Comparison of ENCODE assay signal across 17 cellular contexts in the genomic region with DNA sequence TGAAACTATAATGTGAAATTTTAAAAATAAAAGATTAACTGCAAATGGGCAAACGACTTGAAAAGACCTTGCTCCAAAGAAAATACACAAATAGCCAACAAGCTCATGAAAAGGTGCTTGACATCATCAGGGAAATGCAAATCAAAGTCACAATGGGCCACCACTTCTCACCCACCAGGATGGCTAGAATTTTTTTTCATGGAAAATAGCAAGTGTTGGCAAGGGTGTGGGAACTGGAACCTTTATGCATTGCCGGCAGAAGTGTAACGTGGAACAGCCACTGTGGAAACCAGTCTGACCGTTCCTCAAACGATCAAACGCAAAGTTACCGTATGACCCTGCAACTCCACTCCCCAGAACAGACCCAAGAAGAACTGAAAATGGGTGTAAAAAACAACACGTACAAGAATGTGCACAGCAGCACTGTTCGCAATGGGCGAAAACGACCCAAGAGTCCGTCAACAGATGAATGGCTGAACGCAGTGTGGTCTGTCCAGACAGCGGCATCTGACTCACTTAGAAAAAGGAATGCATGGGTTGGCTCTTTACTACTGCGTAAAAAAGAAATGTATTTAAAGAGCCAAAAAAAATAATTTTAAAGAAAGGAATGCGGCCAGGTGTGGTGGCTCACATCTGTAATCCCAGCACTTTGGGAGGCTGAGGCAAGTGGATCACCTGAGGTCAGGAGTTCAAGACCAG. TPM values are rescaled to one million over a fixed set of nuclear protein-coding genes. Genes with fewer than 3 reads are reported as not detected.
DNase-seq lines count a peak whose midpoint lies in the region; ATAC-seq and TF ChIP-seq lines count a peak whose summit lies in the region.
"Had no signal": no experiment of that assay in that cellular context is flagged by ENCODE, and none has a peak within 500 bp of the region (broad histone marks: within the 10 kb centered on the region; RNA-seq: fewer than 3 reads in every experiment).

No MANE protein-coding gene starts in this region.

- in situ Hi-C loops in mammary epithelial cell (cut with MboI; ENCODE audit: low sequenced_read_pairs in 2 of 2), result no loop called here

- no peak for ATAC-seq in GM19452 (IDR thresholded peaks at IDR 0.05; ENCODE audit: unreplicated experiment)
- ATAC-seq: A549 had no signal

- H3K27ac ChIP-seq in HUES48 (ENCODE audit: low read depth, low read length) (peak overlapping the region; percentile 49), adrenal gland (peak overlapping the region in 3 of 5 donors; percentile 41 to 92 (median 83)), iPS-18a (ENCODE audit: low read length) (no peak overlapping the region), osteoblast (ENCODE audit: low read depth, low read length) (no peak overlapping the region), mammary epithelial cell (ENCODE audit: insufficient read depth, low read depth, low read length) (no peak overlapping the region)

- intact Hi-C loops in adrenal gland (cut with DNase I), result no loop called here
- intact Hi-C loops in mammary epithelial cell (cut with micrococcal nuclease), result no loop called here

- 80 to 87% (median 83%) methylated on average over 16 of the region's 16 CpGs for WGBS in adrenal gland, 4 donors
- 93% methylated on average over 16 of the region's 16 CpGs for whole genome bisulfite sequencing in mammary epithelial cell (ENCODE audit: low coverage, missing lambda C conversion rate)

- no peak overlapping the region for H3K9ac ChIP-seq in HUES48 (ENCODE audit: low read depth, low read length)
- no peak overlapping the region for H3K9ac ChIP-seq in iPS-18a (ENCODE audit: low read length)
- no peak overlapping the region for H3K9ac ChIP-seq in mammary epithelial cell (ENCODE audit: insufficient read depth, low read length)

- TF ChIP-seq POLR2A in adrenal gland (IDR thresholded peaks at IDR 0.05), result no peak

- no peaks in the 10 kb centered on the region for H3K27me3 ChIP-seq in HUES48 (ENCODE audit: control insufficient read depth, insufficient read depth, low read length)
- no peaks in the 10 kb centered on the region for H3K27me3 ChIP-seq in adrenal gland
- no peaks in the 10 kb centered on the region for H3K27me3 ChIP-seq in iPS-18a (ENCODE audit: control insufficient read depth, insufficient read depth, low read length)
- no peaks in the 10 kb centered on the region for H3K27me3 ChIP-seq in osteoblast (ENCODE audit: insufficient read depth, low read length)
- no peaks in the 10 kb centered on the region for H3K27me3 ChIP-seq in mammary epithelial cell (ENCODE audit: insufficient read depth, low read length)
- H3K27me3 ChIP-seq: BE2C had no signal

- H3K36me3 ChIP-seq in HUES48 (ENCODE audit: control insufficient read depth, insufficient read depth, low read length) (no peaks in the 10 kb centered on the region), adrenal gland (replicated peaks in 1 of 2) (no peaks in the 10 kb centered on the region), iPS-18a (ENCODE audit: control insufficient read depth, low read depth, low read length) (no peaks in the 10 kb centered on the region), osteoblast (ENCODE audit: insufficient read depth, low read length) (no peaks in the 10 kb centered on the region), mammary epithelial cell (ENCODE audit: insufficient read depth, low read length) (no peaks in the 10 kb centered on the region)
- H3K36me3 ChIP-seq: HAP-1 had no signal

- CTCF ChIA-PET in mammary epithelial cell (lab: Charles Lee; ENCODE audit: low non-redundant PET), result no interaction called here

- no peaks in the 10 kb centered on the region for H3K9me3 ChIP-seq in HUES48 (ENCODE audit: control insufficient read depth, insufficient read depth, low read length)
- H3K9me3 ChIP-seq in adrenal gland (replicated peaks in 1 of 3), result no peaks in the 10 kb centered on the region
- no peaks in the 10 kb centered on the region for H3K9me3 ChIP-seq in iPS-18a (ENCODE audit: control insufficient read depth, low read depth, low read length)
- H3K9me3 ChIP-seq in osteoblast (ENCODE audit: low read depth, low read length), result no peaks in the 10 kb centered on the region
- no peaks in the 10 kb centered on the region for H3K9me3 ChIP-seq in mammary epithelial cell (replicated peaks; ENCODE audit: insufficient read depth, low read length)
- H3K9me3 ChIP-seq: A549, BE2C, HAP-1 had no signal

- no peak for TF ChIP-seq CTCF in adrenal gland (IDR thresholded peaks at IDR 0.05)
- TF ChIP-seq CTCF in osteoblast (IDR thresholded peaks at IDR 0.05; ENCODE audit: extremely low read depth, low read depth, low read length), result no peak
- no peak for TF ChIP-seq CTCF in mammary epithelial cell (conservative IDR thresholded peaks at IDR 0.05 in 1 of 2, IDR thresholded peaks at IDR 0.05 in 1 of 2; ENCODE audit: extremely low read depth in 1 of 2, insufficient read depth in 1 of 2, low read depth in 1 of 2, low read length in 2 of 2)

- H3K4me2 ChIP-seq in osteoblast (ENCODE audit: insufficient read depth, low read length), result no peak overlapping the region
- no peak overlapping the region for H3K4me2 ChIP-seq in mammary epithelial cell (ENCODE audit: insufficient read depth, low read depth, low read length)
- H3K4me2 ChIP-seq: A549 had no signal

- H3K4me1 ChIP-seq in HUES48 (ENCODE audit: control insufficient read depth, insufficient read depth, low read length), result peaks cover 15% of the 10 kb centered on the region
- peaks cover 42 to 57% of the 10 kb centered on the region in 2 donors for H3K4me1 ChIP-seq in adrenal gland (replicated peaks in 1 of 2)
- peaks cover 15% of the 10 kb centered on the region for H3K4me1 ChIP-seq in iPS-18a (ENCODE audit: control insufficient read depth, low read depth, low read length)
- H3K4me1 ChIP-seq in osteoblast (ENCODE audit: insufficient read depth, low read length), result peaks cover 6% of the 10 kb centered on the region
- H3K4me1 ChIP-seq in mammary epithelial cell (ENCODE audit: insufficient read depth, low read length), result peaks cover 11% of the 10 kb centered on the region
- H3K4me1 ChIP-seq: BE2C had no signal

- DNase-seq in adrenal gland (no peak), osteoblast (ENCODE audit: insufficient read length, low spot score, missing footprints) (peak; percentile 39), mammary epithelial cell (no peak), epidermal melanocyte (ENCODE audit: insufficient read length, low spot score) (no peak)
- DNase-seq: BE2C, Kasumi-1, NCI-H1417, NCI-H187, NCI-H446, NCI-H526 treated with DMSO at 0.1 percent for 48 hours, OCI-M1, Right ventricle myocardium superior had no signal

- H3K4me3 ChIP-seq in HUES48 (ENCODE audit: low read depth, low read length) (no peak overlapping the region), adrenal gland (no peak overlapping the region), iPS-18a (ENCODE audit: low read length) (peak overlapping the region; percentile 13), osteoblast (ENCODE audit: insufficient read depth, low read length) (no peak overlapping the region), mammary epithelial cell (replicated peaks in 1 of 3; ENCODE audit: insufficient read depth in 1 of 3, low read depth in 2 of 3, low read length in 3 of 3) (no peak overlapping the region)
- H3K4me3 ChIP-seq: A549, HAP-1 had no signal

- dilution Hi-C loops in mammary epithelial cell (cut with HindIII; ENCODE audit: low sequenced_read_pairs), result no loop called here

- BruUV-seq in mammary epithelial cell (replicated peaks; lab: Mats Ljungman, UMichigan), result no TSS peak

- H4K20me1 ChIP-seq in osteoblast (ENCODE audit: insufficient read depth, low read length), result no peaks in the 10 kb centered on the region
- no peaks in the 10 kb centered on the region for H4K20me1 ChIP-seq in mammary epithelial cell (ENCODE audit: insufficient read depth, low read length)

- H2AFZ ChIP-seq in osteoblast (ENCODE audit: low read length) (no peak overlapping the region), mammary epithelial cell (ENCODE audit: low read depth, low read length) (no peak overlapping the region)

- peaks cover 3% of the 10 kb centered on the region for H3K79me2 ChIP-seq in osteoblast (ENCODE audit: insufficient read depth, low read length)
- peaks cover 79% of the 10 kb centered on the region for H3K79me2 ChIP-seq in mammary epithelial cell (ENCODE audit: insufficient read depth, low read length)

RNA-seq across cellular contexts. Expression of a gene that starts 40.2 kb away (rescaled TPM):
- total RNA-seq in adrenal gland (1,000 to 10,000 TPM in 5 of 8 donors, 100 to 1,000 TPM in 3; 646 to 8,580 (median 1,325) TPM), osteoblast (9.4 and 10.9 TPM in 2 replicates), mammary epithelial cell (10 to 100 TPM; 44.8 to 60.9 TPM)
- polyA plus RNA-seq in adrenal gland (1,000 to 10,000 TPM in 2 of 3 donors, 100 to 1,000 TPM in 1; 213 to 5,784 (median 1,664) TPM), mammary epithelial cell (122 TPM)
- polyA minus RNA-seq in mammary epithelial cell, result 117 TPM

Comparison
In these comparisons a context has a peak if more than half of its experiments do, and no peak if none do; other contexts are left out.
1. H3K27ac ChIP-seq: peak in HUES48 (single experiment) and adrenal gland (3 of 5); none in iPS-18a (single experiment), osteoblast (single experiment) and mammary epithelial cell (single experiment).
2. RNA of a gene that starts 40.2 kb away (total RNA-seq): 646 to 8,580 TPM in adrenal gland; 44.8 to 60.9 TPM in mammary epithelial cell and 9.4 to 10.9 TPM in osteoblast; every median in the first group is over 10 times any median in the second.